13 cellular contexts compared by ENCODE assay signal in the genomic region with DNA sequence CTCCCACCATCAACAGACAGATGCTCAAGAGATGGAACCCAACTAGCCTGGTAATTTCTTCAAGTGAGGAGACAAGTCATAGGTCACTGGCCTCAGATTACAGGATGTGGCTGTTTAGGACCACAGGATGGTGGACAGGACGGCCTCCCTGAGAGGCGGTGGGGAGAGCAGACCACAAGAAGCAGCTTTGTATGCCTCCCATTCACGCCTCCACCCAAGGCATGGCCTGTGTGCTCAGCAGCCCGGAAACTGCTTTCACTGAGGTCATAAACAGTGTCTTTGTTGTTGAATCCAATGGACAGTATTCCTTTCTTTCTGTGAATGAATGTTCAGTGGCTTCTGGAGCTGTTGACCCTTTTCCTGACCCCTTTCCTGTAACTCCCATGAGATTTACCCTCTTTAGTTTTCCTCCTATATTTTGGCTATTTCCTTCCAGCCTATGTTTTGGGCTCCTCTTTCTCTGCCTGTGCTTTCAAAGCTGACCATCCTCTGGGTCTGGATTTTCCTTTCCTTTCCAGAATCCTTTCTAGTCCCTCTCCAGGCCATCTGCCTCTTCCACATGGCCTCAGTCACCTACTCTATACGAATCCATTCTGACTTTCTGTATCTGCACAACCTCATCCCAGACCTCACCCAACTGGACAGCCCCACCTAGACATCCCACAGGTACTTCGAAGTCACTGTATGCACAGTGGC.
A peak's percentile ranks its signal among the peaks of the same experiment; 100 is the strongest.
DNase-seq lines count a peak whose midpoint lies in the region; ATAC-seq and TF ChIP-seq lines count a peak whose summit lies in the region.
"Had no signal": no experiment of that assay in that cellular context is flagged by ENCODE, and none has a peak within 500 bp of the region (broad histone marks: within the 10 kb centered on the region; RNA-seq: fewer than 3 reads in every experiment).

No MANE protein-coding gene starts in this region.

- H3K9me3 ChIP-seq in neuron (ENCODE audit: low read length) = peaks cover 3% of the 10 kb centered on the region
- H3K9me3 ChIP-seq: heart right ventricle had no signal

- H3K27me3 ChIP-seq in neuron (ENCODE audit: insufficient read depth, low read length) = no peaks in the 10 kb centered on the region

- no peaks in the 10 kb centered on the region for H3K36me3 ChIP-seq in neuron (ENCODE audit: insufficient read depth, low read length)
- H3K36me3 ChIP-seq: heart right ventricle had no signal

- no peak overlapping the region for H3K4me3 ChIP-seq in astrocyte of the cerebellum (ENCODE audit: low read depth, low read length)
- H3K4me3 ChIP-seq in neuron (ENCODE audit: low read length) = no peak overlapping the region
- H3K4me3 ChIP-seq: GM23248, heart right ventricle had no signal

- peak; percentile 63 for ATAC-seq in GM18502 (IDR thresholded peaks at IDR 0.05; ENCODE audit: poor library complexity, unreplicated experiment)
- peak; percentile 54 for ATAC-seq in HG02884 (IDR thresholded peaks at IDR 0.05; ENCODE audit: unreplicated experiment)
- no peak for ATAC-seq in HG02571 (IDR thresholded peaks at IDR 0.05; ENCODE audit: unreplicated experiment)
- ATAC-seq: heart right ventricle had no signal

- in situ Hi-C loops in astrocyte of the cerebellum (cut with HindIII; ENCODE audit: low sequenced_read_pairs) = no loop called here

- TF ChIP-seq CTCF in astrocyte of the cerebellum (IDR thresholded peaks at IDR 0.05; ENCODE audit: low read depth, low read length, missing control alignments) = no peak

- DNase-seq in astrocyte of the cerebellum (ENCODE audit: low read depth) (peak; percentile 32), COR-L47 (lab: John Stamatoyannopoulos, UW) (no peak), SHP77 (lab: John Stamatoyannopoulos, UW) (no peak), NCI-H446 (lab: John Stamatoyannopoulos, UW) (no peak)
- DNase-seq: central memory CD4-positive, alpha-beta T cell; EL; GM23248; heart right ventricle; KG1 had no signal

- peaks cover 16% of the 10 kb centered on the region for H3K4me1 ChIP-seq in neuron (ENCODE audit: insufficient read depth, low read length)
- H3K4me1 ChIP-seq: heart right ventricle had no signal

- H2AFZ ChIP-seq in neuron (ENCODE audit: low read depth, low read length) = peak overlapping the region; percentile 39
- H2AFZ ChIP-seq: GM23248 had no signal
